Comparison of ENCODE assay signal across 20 cellular contexts in genomic region chr16:20880867-20881866, GRCh38. TPM values are rescaled to one million over a fixed set of nuclear protein-coding genes. Genes with fewer than 3 reads are reported as not detected.
DNase-seq lines count a peak whose midpoint lies in the region; ATAC-seq and TF ChIP-seq lines count a peak whose summit lies in the region.
"Had no signal": no experiment of that assay in that cellular context is flagged by ENCODE, and none has a peak within 500 bp of the region (broad histone marks: within the 10 kb centered on the region; RNA-seq: fewer than 3 reads in every experiment).

No MANE protein-coding gene starts in this region.

- no peaks in the 10 kb centered on the region for H3K9me2 ChIP-seq in OCI-LY7 (ENCODE audit: insufficient read depth, low read length)

- H3K4me1 Mint-ChIP-seq in activated CD8-positive, alpha-beta memory T cell treated with anti-CD3 and anti-CD28 coated beads, Interleukin-2, amount 10 ng/mL, durations not matched to agents 7 days and 5 days, result peaks cover 74% of the 10 kb centered on the region

- CTCF ChIA-PET in activated CD8-positive, alpha-beta memory T cell treated with anti-CD3 and anti-CD28 coated beads, Interleukin-2, amount 10 ng/mL, durations not matched to agents 7 days and 5 days (lab: Charles Lee), result interaction anchor here (1.4 kb wide), 1 partner anchor 75 kb away, joined by 3 read pairs; the partner anchor contains the start of genes ERI2 and REXO5
- CTCF ChIA-PET in OCI-LY7 (lab: Charles Lee; ENCODE audit: unreplicated experiment), result no interaction called here

- H3K4me3 Mint-ChIP-seq in activated CD8-positive, alpha-beta memory T cell treated with anti-CD3 and anti-CD28 coated beads, Interleukin-2, amount 10 ng/mL, durations not matched to agents 7 days and 5 days, result no peak overlapping the region
- H3K4me3 Mint-ChIP-seq: activated naive CD8-positive, alpha-beta T cell; IgD-negative memory B cell; natural killer cell; stimulated activated effector memory CD8-positive, alpha-beta T cell treated with anti-CD3 and anti-CD28 coated beads, Interleukin-12 subunit alpha, Interleukin-12 subunit beta, amount 100 ng/mL, for 72 hours had no signal

- POLR2A ChIA-PET in OCI-LY7 (lab: Charles Lee), result no interaction called here

- BruUV-seq in OCI-LY7 (replicated peaks; lab: Mats Ljungman, UMichigan), result no TSS peak

- H3K27ac ChIP-seq in epithelial cell of prostate (peak overlapping the region; percentile 2), mucosa of rectum (ENCODE audit: low read depth in 2 of 2, low read length in 2 of 2) (peak overlapping the region; percentile 48 to 63), upper lobe of right lung (peak overlapping the region; percentile 45), OCI-LY7 (ENCODE audit: low read depth, low read length, poor library complexity, severe bottlenecking) (no peak overlapping the region)
- H3K27ac ChIP-seq: gastrocnemius medialis, psoas muscle had no signal

- no peak for ATAC-seq in activated CD8-positive, alpha-beta memory T cell treated with anti-CD3 and anti-CD28 coated beads, Interleukin-2, amount 10 ng/mL, durations not matched to agents 7 days and 5 days
- ATAC-seq in upper lobe of right lung, result peak; percentile 66
- ATAC-seq: gastrocnemius medialis; natural killer cell; stimulated activated effector memory CD8-positive, alpha-beta T cell treated with anti-CD3 and anti-CD28 coated beads, Interleukin-12 subunit alpha, Interleukin-12 subunit beta, amount 100 ng/mL, for 72 hours had no signal

- no peak overlapping the region for H2AFZ ChIP-seq in OCI-LY7 (ENCODE audit: low read length)

- no peaks in the 10 kb centered on the region; the same call in 1 of the 2 replicates for H3K79me2 ChIP-seq in OCI-LY7 (ENCODE audit: insufficient read depth, low read depth, low read length)

- H3K27ac Mint-ChIP-seq in activated CD8-positive, alpha-beta memory T cell treated with anti-CD3 and anti-CD28 coated beads, Interleukin-2, amount 10 ng/mL, durations not matched to agents 7 days and 5 days, result peak overlapping the region; percentile 29
- H3K27ac Mint-ChIP-seq: activated naive CD8-positive, alpha-beta T cell; natural killer cell; stimulated activated effector memory CD8-positive, alpha-beta T cell treated with anti-CD3 and anti-CD28 coated beads, Interleukin-12 subunit alpha, Interleukin-12 subunit beta, amount 100 ng/mL, for 72 hours had no signal

- H3K4me1 ChIP-seq in mucosa of rectum (ENCODE audit: control insufficient read depth in 2 of 2, insufficient read depth in 2 of 2, low read length in 2 of 2) (peaks cover 15 to 36% of the 10 kb centered on the region in 2 donors), upper lobe of right lung (peaks cover 58% of the 10 kb centered on the region), OCI-LY7 (ENCODE audit: insufficient read depth, low read length, poor library complexity, severe bottlenecking) (no peaks in the 10 kb centered on the region)

- H3K9ac ChIP-seq in mucosa of rectum (ENCODE audit: low read depth in 1 of 2, low read length in 2 of 2), result peak overlapping the region in 1 of 2 donors; percentile 22

- no peak for DNase-seq in activated CD8-positive, alpha-beta memory T cell treated with anti-CD3 and anti-CD28 coated beads, Interleukin-2, amount 10 ng/mL, durations not matched to agents 7 days and 5 days
- DNase-seq in activated CD8-positive, alpha-beta memory T cell treated with anti-CD3 and anti-CD28 coated beads for 24 hours, result no peak
- DNase-seq in epithelial cell of prostate (ENCODE audit: low read depth, low spot score), result no peak
- DNase-seq in upper lobe of right lung, result no peak
- no peak for DNase-seq in NCI-H1436 treated with DMSO at 0.1 percent for 48 hours (lab: John Stamatoyannopoulos, UW)
- DNase-seq in hepatic stellate cell (ENCODE audit: low spot score), result no peak
- no peak for DNase-seq in OCI-LY7 (ENCODE audit: low spot score)
- DNase-seq: C1 segment of cervical spinal cord, erythroblast, gastrocnemius medialis, natural killer cell, NCI-H1930, NCI-H510A, psoas muscle, SIG-M5, thyroid gland had no signal

- no peaks in the 10 kb centered on the region for H4K20me1 ChIP-seq in OCI-LY7 (ENCODE audit: insufficient read depth, low read length)

- H3K9me3 Mint-ChIP-seq in activated CD8-positive, alpha-beta memory T cell treated with anti-CD3 and anti-CD28 coated beads, Interleukin-2, amount 10 ng/mL, durations not matched to agents 7 days and 5 days (ENCODE audit: low read depth), result no peaks in the 10 kb centered on the region
- H3K9me3 Mint-ChIP-seq: IgD-negative memory B cell; natural killer cell; stimulated activated effector memory CD8-positive, alpha-beta T cell treated with anti-CD3 and anti-CD28 coated beads, Interleukin-12 subunit alpha, Interleukin-12 subunit beta, amount 100 ng/mL, for 72 hours had no signal

- TF ChIP-seq CTCF in upper lobe of right lung (IDR thresholded peaks at IDR 0.05), result no peak
- TF ChIP-seq CTCF in OCI-LY7 (conservative IDR thresholded peaks at IDR 0.05; ENCODE audit: low read length), result no peak

- H3K4me2 ChIP-seq in OCI-LY7 (ENCODE audit: low read length), result no peak overlapping the region

- H3K4me3 ChIP-seq in mucosa of rectum (ENCODE audit: low read length in 2 of 2) (no peak overlapping the region), upper lobe of right lung (no peak overlapping the region), OCI-LY7 (ENCODE audit: low read depth, low read length, poor library complexity, severe bottlenecking) (no peak overlapping the region)
- H3K4me3 ChIP-seq: gastrocnemius medialis, psoas muscle, thyroid gland had no signal

- H3K9me3 ChIP-seq in mucosa of rectum (ENCODE audit: control insufficient read depth in 2 of 2, low read length in 2 of 2) (no peaks in the 10 kb centered on the region), upper lobe of right lung (no peaks in the 10 kb centered on the region), OCI-LY7 (ENCODE audit: low read length) (no peaks in the 10 kb centered on the region)
- H3K9me3 ChIP-seq: gastrocnemius medialis, psoas muscle, thyroid gland had no signal

- H3K36me3 ChIP-seq in mucosa of rectum (ENCODE audit: control insufficient read depth in 2 of 2, insufficient read depth in 2 of 2, low read length in 2 of 2) (no peaks in the 10 kb centered on the region), upper lobe of right lung (no peaks in the 10 kb centered on the region), OCI-LY7 (ENCODE audit: insufficient read depth, low read length) (0 out of 2 replicates have a peak, but pooled peaks cover 7% of the 10 kb centered on the region)
- H3K36me3 ChIP-seq: gastrocnemius medialis, thyroid gland had no signal

- H3K36me3 Mint-ChIP-seq in activated CD8-positive, alpha-beta memory T cell treated with anti-CD3 and anti-CD28 coated beads, Interleukin-2, amount 10 ng/mL, durations not matched to agents 7 days and 5 days, result peaks cover 50% of the 10 kb centered on the region
- H3K36me3 Mint-ChIP-seq: natural killer cell had no signal

- H3K27me3 Mint-ChIP-seq in activated CD8-positive, alpha-beta memory T cell treated with anti-CD3 and anti-CD28 coated beads, Interleukin-2, amount 10 ng/mL, durations not matched to agents 7 days and 5 days, result no peaks in the 10 kb centered on the region
- H3K27me3 Mint-ChIP-seq: activated naive CD8-positive, alpha-beta T cell; IgD-negative memory B cell had no signal

- no peaks in the 10 kb centered on the region for H3K27me3 ChIP-seq in mucosa of rectum (ENCODE audit: control insufficient read depth in 2 of 2, insufficient read depth in 2 of 2, low read length in 2 of 2)
- H3K27me3 ChIP-seq in upper lobe of right lung, result no peaks in the 10 kb centered on the region
- H3K27me3 ChIP-seq: gastrocnemius medialis, thyroid gland had no signal

- intact Hi-C loops in upper lobe of right lung (cut with DNase I), result no loop called here
- intact Hi-C loops in OCI-LY7 (cut with micrococcal nuclease; ENCODE audit: unreplicated experiment), result no loop called here

RNA-seq across cellular contexts. Expression of gene DCUN1D3, which starts 19.0 kb away (rescaled TPM):
- 10 to 100 TPM; 18.1 to 24.4 TPM for total RNA-seq in activated CD8-positive, alpha-beta memory T cell treated with anti-CD3 and anti-CD28 coated beads, Interleukin-2, amount 10 ng/mL, durations not matched to agents 7 days and 5 days
- 28.7 TPM for total RNA-seq in upper lobe of right lung
- 3.1 and 3.3 TPM in 2 replicates for total RNA-seq in OCI-LY7 (2014; rRNA removed; shearing (Covaris generic))
- 4.5 and 5.1 TPM in 2 replicates for total RNA-seq in OCI-LY7 (2022)

RNA-seq across cellular contexts. Expression of gene LYRM1, which starts 19.4 kb away (rescaled TPM):
- 10 to 100 TPM; 38.6 to 47.7 TPM for total RNA-seq in activated CD8-positive, alpha-beta memory T cell treated with anti-CD3 and anti-CD28 coated beads, Interleukin-2, amount 10 ng/mL, durations not matched to agents 7 days and 5 days
- total RNA-seq in upper lobe of right lung (28.9 TPM), OCI-LY7 (2022) (23.3 and 24.0 TPM in 2 replicates)
- total RNA-seq in OCI-LY7 (2014; rRNA removed; shearing (Covaris generic)), result 24.0 and 24.3 TPM in 2 replicates
